Comparison of ENCODE assay signal across 13 cellular contexts in genomic region chr6:45438849-45439406, GRCh38.
DNase-seq lines count a peak whose midpoint lies in the region; ATAC-seq and TF ChIP-seq lines count a peak whose summit lies in the region.
"Had no signal": no experiment of that assay in that cellular context is flagged by ENCODE, and none has a peak within 500 bp of the region (broad histone marks: within the 10 kb centered on the region; RNA-seq: fewer than 3 reads in every experiment).

No MANE protein-coding gene starts in this region.

- ATAC-seq in naive thymus-derived CD4-positive, alpha-beta T cell = no peak
- ATAC-seq in GM18520 (IDR thresholded peaks at IDR 0.05; ENCODE audit: unreplicated experiment) = no peak

- in situ Hi-C loops in transverse colon (cut with MboI; ENCODE audit: low pct_ligation_motif_present in 1 of 4, low pct_unique_long_range_greater_than_20kb in 1 of 4, low sequenced_read_pairs in 3 of 4) = loop anchor here in 2 of 4 donors (25.0 kb wide), 1 partner anchor 273 kb away; no protein-coding TSS in a partner anchor

- H3K4me1 Mint-ChIP-seq in naive thymus-derived CD4-positive, alpha-beta T cell = peaks cover 32 to 72% (median 40%) of the 10 kb centered on the region in 7 donors

- POLR2A ChIA-PET in naive thymus-derived CD4-positive, alpha-beta T cell (lab: Charles Lee) = interaction anchor here (1.6 kb wide), 1 partner anchor 15 kb away, joined by 3 read pairs; no protein-coding TSS in a partner anchor

- no peak overlapping the region for H3K27ac ChIP-seq in naive thymus-derived CD4-positive, alpha-beta T cell (ENCODE audit: low read depth, low read length)
- H3K27ac ChIP-seq in transverse colon = no peak overlapping the region
- H3K27ac ChIP-seq: thoracic aorta had no signal

- no peaks in the 10 kb centered on the region for H3K9me3 ChIP-seq in naive thymus-derived CD4-positive, alpha-beta T cell (ENCODE audit: control insufficient read depth in 2 of 3, low read length in 3 of 3)
- H3K9me3 ChIP-seq in transverse colon = no peaks in the 10 kb centered on the region
- H3K9me3 ChIP-seq: thoracic aorta had no signal

- peaks cover 0 to 36% (median 8%) of the 10 kb centered on the region in 5 donors for H3K36me3 Mint-ChIP-seq in naive thymus-derived CD4-positive, alpha-beta T cell

- H3K27me3 ChIP-seq in naive thymus-derived CD4-positive, alpha-beta T cell (ENCODE audit: control insufficient read depth in 2 of 2, insufficient read depth in 2 of 2, low read length in 2 of 2) = no peaks in the 10 kb centered on the region
- H3K27me3 ChIP-seq in transverse colon = no peaks in the 10 kb centered on the region

- intact Hi-C loops in naive thymus-derived CD4-positive, alpha-beta T cell (cut with micrococcal nuclease) = loop anchor here (2.0 to 5.0 kb wide), 2 partner anchors 14 to 48 kb away; no protein-coding TSS in a partner anchor
- intact Hi-C loops in transverse colon (cut with DNase I; ENCODE audit: low total_unique reads) = no loop called here

- no peak for TF ChIP-seq EP300 in transverse colon (IDR thresholded peaks at IDR 0.05; ENCODE audit: low read depth)

- CTCF ChIA-PET in naive thymus-derived CD4-positive, alpha-beta T cell (lab: Charles Lee) = no interaction called here

- no peak overlapping the region for H3K27ac Mint-ChIP-seq in naive thymus-derived CD4-positive, alpha-beta T cell

- no peaks in the 10 kb centered on the region for H3K9me3 Mint-ChIP-seq in naive thymus-derived CD4-positive, alpha-beta T cell

- H3K4me3 ChIP-seq in cardiac fibroblast (replicated peaks in 1 of 2; ENCODE audit: low read depth in 2 of 2, low read length in 2 of 2) (no peak overlapping the region), transverse colon (no peak overlapping the region)
- no peak overlapping the region for H3K4me3 ChIP-seq in naive thymus-derived CD4-positive, alpha-beta T cell (ENCODE audit: low read length)
- H3K4me3 ChIP-seq: thoracic aorta had no signal

- 91% methylated on average over 1 of the region's 1 CpG; no CpG with 5 or more reads in 1 of the 2 donors for WGBS in transverse colon (ENCODE audit: low coverage in 1 of 2), 2 donors

- H3K4me1 ChIP-seq in naive thymus-derived CD4-positive, alpha-beta T cell (ENCODE audit: control insufficient read depth in 2 of 2, insufficient read depth in 2 of 2, low read length in 2 of 2) = peaks cover 18 to 27% of the 10 kb centered on the region in 2 donors
- peaks cover 0 to 32% (median 5%) of the 10 kb centered on the region in 4 donors for H3K4me1 ChIP-seq in transverse colon

- DNase-seq in H4 (ENCODE audit: low spot score) (peak; percentile 88), NCI-H226 (peak; percentile 84), cardiac fibroblast (ENCODE audit: low read depth in 2 of 2) (peak; percentile 86 to 94), non-pigmented ciliary epithelial cell (ENCODE audit: low read depth) (peak; percentile 79), transverse colon (no peak), NK-92 (lab: John Stamatoyannopoulos, UW; ENCODE audit: unreplicated experiment) (no peak)
- DNase-seq in naive thymus-derived CD4-positive, alpha-beta T cell = no peak
- DNase-seq: activated naive CD4-positive, alpha-beta T cell treated with Interleukin-2 at 50 U/mL for 16 hours; glutamatergic neuron; NCI-H446 treated with DMSO at 0.1 percent for 48 hours; stimulated activated CD4-positive, alpha-beta T cell treated with anti-CD3 and anti-CD28 coated beads, Interleukin-2, amount 100 ng/mL, for 48 hours had no signal

- H3K27me3 Mint-ChIP-seq in naive thymus-derived CD4-positive, alpha-beta T cell = peaks cover 0 to 7% (median 0%) of the 10 kb centered on the region in 5 donors

- TF ChIP-seq CTCF in cardiac fibroblast (IDR thresholded peaks at IDR 0.05; ENCODE audit: low read depth, low read length) (no peak), transverse colon (IDR thresholded peaks at IDR 0.05) (no peak)

- H3K4me3 Mint-ChIP-seq in naive thymus-derived CD4-positive, alpha-beta T cell = peak overlapping the region in 2 of 10 donors; percentile 7 to 35

- no peak for TF ChIP-seq POLR2A in transverse colon (IDR thresholded peaks at IDR 0.05)

- no peaks in the 10 kb centered on the region for H3K36me3 ChIP-seq in naive thymus-derived CD4-positive, alpha-beta T cell (ENCODE audit: control insufficient read depth in 2 of 3, insufficient read depth in 3 of 3, low read length in 3 of 3)
- H3K36me3 ChIP-seq in transverse colon = no peaks in the 10 kb centered on the region
- H3K36me3 ChIP-seq: thoracic aorta had no signal

Comparison
In these comparisons a context has a peak if more than half of its experiments do, and no peak if none do; other contexts are left out.
1. DNase-seq: peak in H4 (single experiment), NCI-H226 (single experiment), cardiac fibroblast (2 of 2) and non-pigmented ciliary epithelial cell (single experiment); none in naive thymus-derived CD4-positive, alpha-beta T cell (0 of 9), transverse colon (single experiment) and NK-92 (single experiment).